Comparison of ENCODE assay signal across 9 cellular contexts in the genomic region with DNA sequence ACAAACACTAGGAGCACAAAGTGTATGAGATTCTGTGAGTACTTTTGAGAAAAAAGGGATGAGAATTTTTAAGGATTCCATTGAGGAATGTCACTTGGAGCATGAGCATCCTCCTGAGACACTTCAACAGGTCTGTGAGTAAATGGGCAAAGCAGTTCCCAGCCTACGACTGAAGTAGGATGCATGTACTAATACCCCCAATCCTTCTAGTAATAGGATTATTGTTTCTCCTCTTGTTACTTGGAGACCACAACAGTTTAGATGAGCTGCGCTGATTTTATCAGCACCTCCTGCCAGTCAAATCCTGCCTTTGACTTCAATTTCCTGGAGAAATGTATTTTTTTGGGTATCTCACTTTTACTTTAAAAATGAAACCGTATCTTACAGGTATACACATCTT. TPM values are rescaled to one million over a fixed set of nuclear protein-coding genes. Genes with fewer than 3 reads are reported as not detected.
A peak's percentile ranks its signal among the peaks of the same experiment; 100 is the strongest.
DNase-seq lines count a peak whose midpoint lies in the region; ATAC-seq, FAIRE-seq and TF ChIP-seq lines count a peak whose summit lies in the region.
"Had no signal": no experiment of that assay in that cellular context is flagged by ENCODE, and none has a peak within 500 bp of the region (broad histone marks: within the 10 kb centered on the region; RNA-seq: fewer than 3 reads in every experiment).

No MANE protein-coding gene starts in this region.

- in situ Hi-C loops in astrocyte of the cerebellum (cut with HindIII; ENCODE audit: low sequenced_read_pairs): no loop called here

- TF ChIP-seq POLR2A in A549 (IDR thresholded peaks at IDR 0.05; ENCODE audit: low read length): no peak

- TF ChIP-seq CTCF in A549 (IDR thresholded peaks at IDR 0.05) (no peak), astrocyte of the cerebellum (IDR thresholded peaks at IDR 0.05; ENCODE audit: low read depth, low read length, missing control alignments) (no peak)

- no peak overlapping the region for H2BK5ac ChIP-seq in mesenchymal stem cell (ENCODE audit: low read depth, low read length, poor library complexity, severe bottlenecking)

- H4K91ac ChIP-seq in mesenchymal stem cell (ENCODE audit: low read length): no peak overlapping the region

- DNase-seq in A549 (ENCODE audit: low read depth in 1 of 2, low spot score in 1 of 2): peak in 1 of 2 experiments; percentile 12
- peak; percentile 20 for DNase-seq in HTR-8/SVneo (ENCODE audit: insufficient read length, low spot score)
- no peak for DNase-seq in astrocyte of the cerebellum (ENCODE audit: low read depth)
- DNase-seq in mesenchymal stem cell: peak; percentile 16
- DNase-seq in Ammon's horn (ENCODE audit: low spot score): no peak
- DNase-seq in nucleus accumbens (lab: John Stamatoyannopoulos, UW): no peak
- no peak for DNase-seq in NCI-H1048 (lab: John Stamatoyannopoulos, UW)

- no peak overlapping the region for H3K14ac ChIP-seq in mesenchymal stem cell (ENCODE audit: low read length in 2 of 2)

- H2BK120ac ChIP-seq in mesenchymal stem cell (ENCODE audit: low read depth, low read length): no peak overlapping the region

- no peak for ATAC-seq in A549
- no peak for ATAC-seq in GM19351 (IDR thresholded peaks at IDR 0.05; ENCODE audit: unreplicated experiment)

- H2AK5ac ChIP-seq in mesenchymal stem cell (ENCODE audit: low read length, severe bottlenecking): no peak overlapping the region

- H4K8ac ChIP-seq in mesenchymal stem cell (ENCODE audit: low read length): no peak overlapping the region

- H3K27ac ChIP-seq in A549: peak overlapping the region in 1 of 2 experiments; percentile 97; a peak in 1 of 6 replicates
- no peak overlapping the region for H3K27ac ChIP-seq in mesenchymal stem cell (ENCODE audit: low read length, poor library complexity, severe bottlenecking)

- FAIRE-seq in A549 (lab: Jason Lieb, UNC) (no peak), HTR-8/SVneo (lab: Jason Lieb, UNC) (no peak)
- FAIRE-seq: colon had no signal

- H3K18ac ChIP-seq in mesenchymal stem cell (ENCODE audit: low read depth in 1 of 2, low read length in 2 of 2): no peak overlapping the region

- peaks cover 11% of the 10 kb centered on the region for H3K79me1 ChIP-seq in mesenchymal stem cell (replicated peaks; ENCODE audit: low read length, poor library complexity, severe bottlenecking)

- CTCF ChIA-PET in A549 (lab: Yijun Ruan, JAX): interaction anchor here (1.4 to 3.8 kb wide), 2 partner anchors 11 to 21 kb away, joined by 3 to 26 read pairs; a partner anchor contains a TSS

- no peak for TF ChIP-seq RAD21 in A549 (conservative IDR thresholded peaks at IDR 0.05 in 1 of 2, IDR thresholded peaks at IDR 0.05 in 1 of 2)

- H3K9me3 ChIP-seq in A549: peaks cover 7% of the 10 kb centered on the region; the same call in 2 of the 3 replicates
- H3K9me3 ChIP-seq in mesenchymal stem cell (ENCODE audit: control insufficient read depth, low read length): no peaks in the 10 kb centered on the region

- H2BK15ac ChIP-seq in mesenchymal stem cell (ENCODE audit: low read depth, poor library complexity, severe bottlenecking): no peak overlapping the region

- H3K27me3 ChIP-seq in mesenchymal stem cell (ENCODE audit: control insufficient read depth in 1 of 2, insufficient read depth in 1 of 2, low read length in 2 of 2): no peaks in the 10 kb centered on the region

- H3K4me1 ChIP-seq in A549 (peaks cover 14% of the 10 kb centered on the region; the same call in 2 of the 3 replicates), mesenchymal stem cell (ENCODE audit: control insufficient read depth, insufficient read depth, low read depth, low read length) (no peaks in the 10 kb centered on the region)

- 31% methylated on average over 3 of the region's 3 CpGs for WGBS in A549 (ENCODE audit: missing lambda C conversion rate)
- 33% methylated on average over 1 of the region's 3 CpGs for WGBS in mesenchymal stem cell

- TF ChIP-seq EP300 in A549 (IDR thresholded peaks at IDR 0.05): no peak

- no peak overlapping the region for H3K4ac ChIP-seq in mesenchymal stem cell (ENCODE audit: low read depth in 1 of 2, low read length in 2 of 2)

- H2BK12ac ChIP-seq in mesenchymal stem cell (ENCODE audit: low read length in 2 of 2): no peak overlapping the region

- POLR2A ChIA-PET in A549 (lab: Yijun Ruan, JAX): interaction anchor here (1.5 kb wide), 1 partner anchor 68 kb away, joined by 5 read pairs; a partner anchor contains a TSS

- H3K36me3 ChIP-seq in mesenchymal stem cell (ENCODE audit: control insufficient read depth in 1 of 2, insufficient read depth in 2 of 2, low read depth in 1 of 2, low read length in 2 of 2): no peaks in the 10 kb centered on the region

- H2AFZ ChIP-seq in mesenchymal stem cell (ENCODE audit: low read depth, low read length): no peak overlapping the region

- H3K9ac ChIP-seq in mesenchymal stem cell (ENCODE audit: low read length): peak overlapping the region; percentile 90

- H3K23ac ChIP-seq in mesenchymal stem cell (ENCODE audit: low read length in 2 of 2): no peak overlapping the region

- H3K4me3 ChIP-seq in A549: peak overlapping the region; percentile 76
- peak overlapping the region; percentile 78 for H3K4me3 ChIP-seq in astrocyte of the cerebellum (ENCODE audit: low read depth, low read length)
- peak overlapping the region in 1 of 2 experiments; percentile 93 for H3K4me3 ChIP-seq in mesenchymal stem cell (ENCODE audit: insufficient read depth in 1 of 2, low read depth in 1 of 2, low read length in 2 of 2)

- H3K4me2 ChIP-seq in A549 (peak overlapping the region; percentile 78), mesenchymal stem cell (ENCODE audit: low read length, poor library complexity, severe bottlenecking) (peak overlapping the region; percentile 41)

TF ChIP-seq in A549, 52 proteins besides CTCF, POLR2A, EP300 and RAD21:
- TF ChIP-seq EHF (CRISPR knock-in tag; IDR thresholded peaks at IDR 0.05): no peak
- TF ChIP-seq ZFP36 (IDR thresholded peaks at IDR 0.05; ENCODE audit: borderline replicate concordance, partially characterized antibody): no peak
- TF ChIP-seq HOXB5 (CRISPR knock-in tag; IDR thresholded peaks at IDR 0.05): no peak
- TF ChIP-seq HOXA7 (CRISPR knock-in tag; IDR thresholded peaks at IDR 0.05): no peak
- no peak for TF ChIP-seq HOXB13 (CRISPR knock-in tag; IDR thresholded peaks at IDR 0.05; ENCODE audit: low read depth)
- TF ChIP-seq EHMT2 (IDR thresholded peaks at IDR 0.05; ENCODE audit: low read depth): no peak
- no peak for TF ChIP-seq KDM1A (IDR thresholded peaks at IDR 0.05; ENCODE audit: low read depth)
- TF ChIP-seq, protein P1, sequence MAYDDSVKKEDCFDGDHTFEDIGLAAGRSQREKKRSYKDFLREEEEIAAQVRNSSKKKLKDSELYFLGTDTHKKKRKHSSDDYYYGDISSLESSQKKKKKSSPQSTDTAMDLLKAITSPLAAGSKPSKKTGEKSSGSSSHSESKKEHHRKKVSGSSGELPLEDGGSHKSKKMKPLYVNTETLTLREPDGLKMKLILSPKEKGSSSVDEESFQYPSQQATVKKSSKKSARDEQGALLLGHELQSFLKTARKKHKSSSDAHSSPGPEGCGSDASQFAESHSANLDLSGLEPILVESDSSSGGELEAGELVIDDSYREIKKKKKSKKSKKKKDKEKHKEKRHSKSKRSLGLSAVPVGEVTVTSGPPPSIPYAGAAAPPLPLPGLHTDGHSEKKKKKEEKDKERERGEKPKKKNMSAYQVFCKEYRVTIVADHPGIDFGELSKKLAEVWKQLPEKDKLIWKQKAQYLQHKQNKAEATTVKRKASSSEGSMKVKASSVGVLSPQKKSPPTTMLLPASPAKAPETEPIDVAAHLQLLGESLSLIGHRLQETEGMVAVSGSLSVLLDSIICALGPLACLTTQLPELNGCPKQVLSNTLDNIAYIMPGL (CRISPR knock-in tag; IDR thresholded peaks at IDR 0.05; ENCODE audit: borderline replicate concordance): no peak
- no peak for TF ChIP-seq JUN (IDR thresholded peaks at IDR 0.05)

RNA-seq across cellular contexts. Expression of a gene that starts 0.8 kb away (rescaled TPM):
- polyA plus RNA-seq in A549 (2011; rRNA removed) (9.1 and 9.2 TPM in 2 replicates), A549 (2017; fragmentation: RNase III; extraction: RNeasy Plus Mini Kit Qiagen cat#74134 plus additional on column Dnase treatment) (5.5 to 10.6 TPM (median 8.3 TPM) in 3 replicates)
- polyA plus RNA-seq in A549 (2012; cell fraction: cytosol; rRNA removed): 1.8 and 2.4 TPM in 2 replicates
- polyA plus RNA-seq in A549 (2012; cell fraction: nucleus; rRNA removed): 1.1 and 3.4 TPM in 2 replicates
- 19.7 and 21.6 TPM in 2 replicates for polyA minus RNA-seq in A549 (2011; rRNA and poly(A)+ RNA removed)
- 8.6 TPM for polyA plus RNA-seq in mesenchymal stem cell (2013, experiment 1 of 2)
- 8.4 TPM for polyA plus RNA-seq in mesenchymal stem cell (2013, experiment 2 of 2)

RNA-seq across cellular contexts. Expression of a gene that starts 21.0 kb away (rescaled TPM):
- polyA plus RNA-seq in A549 (2011; rRNA removed) (34.4 and 51.5 TPM in 2 replicates), A549 (2017; fragmentation: RNase III; extraction: RNeasy Plus Mini Kit Qiagen cat#74134 plus additional on column Dnase treatment) (25.1 to 28.8 TPM (median 25.7 TPM) in 3 replicates)
- polyA plus RNA-seq in A549 (2012; cell fraction: cytosol; rRNA removed): 19.5 and 22.7 TPM in 2 replicates
- polyA plus RNA-seq in A549 (2012; cell fraction: nucleus; rRNA removed): 10.0 and 13.3 TPM in 2 replicates
- polyA minus RNA-seq in A549 (2011; rRNA and poly(A)+ RNA removed): 13.5 and 13.6 TPM in 2 replicates
- 25.9 TPM for polyA plus RNA-seq in mesenchymal stem cell (2013, experiment 1 of 2)
- 26.1 TPM for polyA plus RNA-seq in mesenchymal stem cell (2013, experiment 2 of 2)

Comparison
In these comparisons a context has a peak if more than half of its experiments do, and no peak if none do; other contexts are left out.
1. DNase-seq: peak in HTR-8/SVneo (single experiment) and mesenchymal stem cell (single experiment); none in astrocyte of the cerebellum (single experiment), Ammon's horn (single experiment), nucleus accumbens (0 of 56) and NCI-H1048 (single experiment).